In the genomic region with DNA sequence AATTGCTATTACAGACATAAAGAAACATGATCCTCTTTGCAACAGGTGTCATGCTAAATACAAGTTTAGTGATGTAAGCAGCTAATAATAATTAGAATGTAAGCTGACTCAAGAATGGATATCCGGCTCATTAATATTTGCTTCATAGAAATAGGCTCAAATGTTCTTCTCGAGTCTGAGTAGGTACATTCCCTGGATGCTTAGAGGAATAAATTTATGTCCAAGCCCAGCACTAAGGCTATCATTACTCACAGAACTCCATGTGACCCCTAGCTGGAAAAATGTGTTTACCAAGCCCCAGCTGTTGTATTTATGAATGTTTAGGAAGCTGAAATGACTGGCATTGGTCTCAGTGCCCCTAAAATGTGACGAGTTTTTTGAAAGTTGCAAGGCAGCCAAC, we compare ENCODE assay signal across 20 cellular contexts.
DNase-seq lines count a peak whose midpoint lies in the region; TF ChIP-seq lines count a peak whose summit lies in the region.
"Had no signal": no experiment of that assay in that cellular context is flagged by ENCODE, and none has a peak within 500 bp of the region (broad histone marks: within the 10 kb centered on the region; RNA-seq: fewer than 3 reads in every experiment).

No MANE protein-coding gene starts in this region.

- H3K9ac ChIP-seq in skeletal muscle tissue (ENCODE audit: low read depth in 1 of 3, low read length in 3 of 3): no peak overlapping the region
- H3K9ac ChIP-seq: KMS-11 had no signal

- H3K36me3 Mint-ChIP-seq in nephron (ENCODE audit: low read depth): no peaks in the 10 kb centered on the region
- H3K36me3 Mint-ChIP-seq: IgD-negative memory B cell had no signal

- H3K4me3 ChIP-seq in skeletal muscle tissue (ENCODE audit: low read length in 3 of 3): no peak overlapping the region
- H3K4me3 ChIP-seq in dorsolateral prefrontal cortex: no peak overlapping the region

- H3K4me3 Mint-ChIP-seq in nephron: no peak overlapping the region
- H3K4me3 Mint-ChIP-seq: IgD-negative memory B cell had no signal

- peaks cover 13% of the 10 kb centered on the region for H3K4me1 Mint-ChIP-seq in nephron
- H3K4me1 Mint-ChIP-seq: IgD-negative memory B cell had no signal

- H3K27ac Mint-ChIP-seq in nephron: peak overlapping the region in 2 of 3 experiments; percentile 56 to 79
- H3K27ac Mint-ChIP-seq: IgD-negative memory B cell had no signal

- peak; percentile 1 for DNase-seq in NCI-H1105 treated with DMSO at 0.1 percent for 48 hours (lab: John Stamatoyannopoulos, UW)
- DNase-seq in NCI-H1105 (lab: John Stamatoyannopoulos, UW): no peak
- peak; percentile 41 for DNase-seq in NCI-H2227 treated with DMSO at 0.1 percent for 48 hours (lab: John Stamatoyannopoulos, UW)
- no peak for DNase-seq in T-helper 2 cell
- no peak for DNase-seq in dorsolateral prefrontal cortex
- DNase-seq: 8988T, ACHN, Calu3, NCI-H1092, NCI-H1436 treated with DMSO at 0.1 percent for 48 hours, NCI-H187 treated with DMSO at 0.1 percent for 48 hours, NCI-H446, NCI-H524 treated with DMSO at 0.1 percent for 48 hours, Right ventricle myocardium superior, RPMI8226 had no signal

- H3K27ac ChIP-seq in skeletal muscle tissue (ENCODE audit: low read depth, low read length) (peak overlapping the region; percentile 48), dorsolateral prefrontal cortex (no peak overlapping the region)
- H3K27ac ChIP-seq: HL-60, KMS-11 had no signal

- intact Hi-C loops in dorsolateral prefrontal cortex (cut with DNase I): no loop called here

- H3K27me3 ChIP-seq in skeletal muscle tissue (ENCODE audit: control insufficient read depth in 3 of 3, insufficient read depth in 3 of 3, low read length in 3 of 3) (no peaks in the 10 kb centered on the region), dorsolateral prefrontal cortex (peaks cover 0 to 46% (median 4%) of the 10 kb centered on the region in 45 donors)

- H3K36me3 ChIP-seq in skeletal muscle tissue (ENCODE audit: control insufficient read depth in 3 of 3, insufficient read depth in 3 of 3, low read length in 3 of 3): no peaks in the 10 kb centered on the region

- H3K27me3 Mint-ChIP-seq in nephron (ENCODE audit: low read depth): no peaks in the 10 kb centered on the region

- TF ChIP-seq CTCF in nephron (IDR thresholded peaks at IDR 0.05; ENCODE audit: unreplicated experiment in 3 of 3) (no peak), dorsolateral prefrontal cortex (IDR thresholded peaks at IDR 0.05 in 54 of 56, conservative IDR thresholded peaks at IDR 0.05 in 2 of 56; ENCODE audit: low read depth in 1 of 56, partially characterized antibody in 56 of 56) (no peak)

- H3K4me1 ChIP-seq in skeletal muscle tissue (ENCODE audit: control insufficient read depth in 3 of 3, insufficient read depth in 3 of 3, low read length in 3 of 3): peaks cover 0 to 3% (median 0%) of the 10 kb centered on the region in 3 donors

- peaks cover 15% of the 10 kb centered on the region for H3K9me3 Mint-ChIP-seq in nephron

- H3K9me3 ChIP-seq in skeletal muscle tissue (ENCODE audit: control insufficient read depth in 3 of 3, low read length in 3 of 3): no peaks in the 10 kb centered on the region

Comparison
In these comparisons a context has a peak if more than half of its experiments do, and no peak if none do; other contexts are left out.
1. DNase-seq: peak in NCI-H1105 treated with DMSO at 0.1 percent for 48 hours (single experiment) and NCI-H2227 treated with DMSO at 0.1 percent for 48 hours (single experiment); none in NCI-H1105 (single experiment), T-helper 2 cell (0 of 5) and dorsolateral prefrontal cortex (0 of 10).